1 cellular context compared by ENCODE assay signal in genomic region chr4:15610855-15611254, GRCh38.
TF ChIP-seq lines count a peak whose summit lies in the region.

No MANE protein-coding gene starts in this region.

TF ChIP-seq in GM12878, 131 proteins besides CTCF, POLR2A, EP300 and RAD21 (continued from another document):
- TF ChIP-seq, protein P1, sequence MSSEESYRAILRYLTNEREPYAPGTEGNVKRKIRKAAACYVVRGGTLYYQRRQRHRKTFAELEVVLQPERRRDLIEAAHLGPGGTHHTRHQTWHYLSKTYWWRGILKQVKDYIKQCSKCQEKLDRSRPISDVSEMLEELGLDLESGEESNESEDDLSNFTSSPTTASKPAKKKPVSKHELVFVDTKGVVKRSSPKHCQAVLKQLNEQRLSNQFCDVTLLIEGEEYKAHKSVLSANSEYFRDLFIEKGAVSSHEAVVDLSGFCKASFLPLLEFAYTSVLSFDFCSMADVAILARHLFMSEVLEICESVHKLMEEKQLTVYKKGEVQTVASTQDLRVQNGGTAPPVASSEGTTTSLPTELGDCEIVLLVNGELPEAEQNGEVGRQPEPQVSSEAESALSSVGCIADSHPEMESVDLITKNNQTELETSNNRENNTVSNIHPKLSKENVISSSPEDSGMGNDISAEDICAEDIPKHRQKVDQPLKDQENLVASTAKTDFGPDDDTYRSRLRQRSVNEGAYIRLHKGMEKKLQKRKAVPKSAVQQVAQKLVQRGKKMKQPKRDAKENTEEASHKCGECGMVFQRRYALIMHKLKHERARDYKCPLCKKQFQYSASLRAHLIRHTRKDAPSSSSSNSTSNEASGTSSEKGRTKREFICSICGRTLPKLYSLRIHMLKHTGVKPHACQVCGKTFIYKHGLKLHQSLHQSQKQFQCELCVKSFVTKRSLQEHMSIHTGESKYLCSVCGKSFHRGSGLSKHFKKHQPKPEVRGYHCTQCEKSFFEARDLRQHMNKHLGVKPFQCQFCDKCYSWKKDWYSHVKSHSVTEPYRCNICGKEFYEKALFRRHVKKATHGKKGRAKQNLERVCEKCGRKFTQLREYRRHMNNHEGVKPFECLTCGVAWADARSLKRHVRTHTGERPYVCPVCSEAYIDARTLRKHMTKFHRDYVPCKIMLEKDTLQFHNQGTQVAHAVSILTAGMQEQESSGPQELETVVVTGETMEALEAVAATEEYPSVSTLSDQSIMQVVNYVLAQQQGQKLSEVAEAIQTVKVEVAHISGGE (CRISPR knock-in tag; IDR thresholded peaks at IDR 0.05): no peak
